8 cellular contexts compared by ENCODE assay signal in genomic region chr17:78789663-78790181, GRCh38. TPM values are rescaled to one million over a fixed set of nuclear protein-coding genes. Genes with fewer than 3 reads are reported as not detected.
DNase-seq lines count a peak whose midpoint lies in the region; ATAC-seq and TF ChIP-seq lines count a peak whose summit lies in the region.

No MANE protein-coding gene starts in this region.

- intact Hi-C loops in lower lobe of right lung (cut with DNase I), result no loop called here

- no peak overlapping the region for H3K4me3 ChIP-seq in BLaER1 treated with 17β-estradiol and CSF1 and Interleukin-3, amounts not matched to agents 10 nM and 100 nM
- peak overlapping the region; percentile 16 for H3K4me3 ChIP-seq in lower lobe of right lung

- DNase-seq in NCI-H774 (lab: John Stamatoyannopoulos, UW), result peak; percentile 80
- peak; percentile 91 for DNase-seq in astrocyte of the hippocampus (ENCODE audit: low read depth, low spot score)
- DNase-seq in lower lobe of right lung, result peak; percentile 87
- DNase-seq in NCI-H524 treated with DMSO at 0.1 percent for 48 hours (lab: John Stamatoyannopoulos, UW), result no peak
- no peak for DNase-seq in foreskin melanocyte

- peaks cover 0 to 17% (median 0%) of the 10 kb centered on the region in 11 experiments; a peak in 1 of 22 replicates for H4K20me1 ChIP-seq in BLaER1 treated with 17β-estradiol and CSF1 and Interleukin-3, amounts not matched to agents 10 nM and 100 nM

- H3K4me2 ChIP-seq in BLaER1 treated with 17β-estradiol and CSF1 and Interleukin-3, amounts not matched to agents 10 nM and 100 nM, result peak overlapping the region; percentile 3 to 51 (median 30); a peak in 17 of 22 replicates

- peak overlapping the region in 2 of 11 experiments; percentile 8 to 21; a peak in 2 of 22 replicates for H3K27ac ChIP-seq in BLaER1 treated with 17β-estradiol and CSF1 and Interleukin-3, amounts not matched to agents 10 nM and 100 nM
- H3K27ac ChIP-seq in lower lobe of right lung, result peak overlapping the region; percentile 80

- H3K9ac ChIP-seq in BLaER1 treated with 17β-estradiol and CSF1 and Interleukin-3, amounts not matched to agents 10 nM and 100 nM, result peak overlapping the region in 3 of 11 experiments; percentile 0 to 15 (median 1); a peak in 3 of 22 replicates

- H3K27me3 ChIP-seq in BLaER1 treated with 17β-estradiol and CSF1 and Interleukin-3, amounts not matched to agents 10 nM and 100 nM, result no peaks in the 10 kb centered on the region
- H3K27me3 ChIP-seq in lower lobe of right lung (ENCODE audit: low read depth), result no peaks in the 10 kb centered on the region

- no peaks in the 10 kb centered on the region for H3K9me3 ChIP-seq in BLaER1 treated with 17β-estradiol and CSF1 and Interleukin-3, amounts not matched to agents 10 nM and 100 nM (replicated peaks in 1 of 11)
- H3K9me3 ChIP-seq in lower lobe of right lung, result no peaks in the 10 kb centered on the region

- ATAC-seq in lower lobe of right lung (peak; percentile 58 to 64), GM18873 (IDR thresholded peaks at IDR 0.05; ENCODE audit: low FRiP score, unreplicated experiment) (no peak), HG03045 (IDR thresholded peaks at IDR 0.05; ENCODE audit: unreplicated experiment) (no peak)

- no peak for TF ChIP-seq CTCF in lower lobe of right lung (IDR thresholded peaks at IDR 0.05)

- peaks cover 45 to 73% (median 61%) of the 10 kb centered on the region in 10 experiments for H3K4me1 ChIP-seq in BLaER1 treated with 17β-estradiol and CSF1 and Interleukin-3, amounts not matched to agents 10 nM and 100 nM
- peaks cover 32% of the 10 kb centered on the region for H3K4me1 ChIP-seq in lower lobe of right lung

- H3K36me3 ChIP-seq in BLaER1 treated with 17β-estradiol and CSF1 and Interleukin-3, amounts not matched to agents 10 nM and 100 nM, result peaks cover 18 to 41% (median 32%) of the 10 kb centered on the region in 11 experiments
- peaks cover 18% of the 10 kb centered on the region for H3K36me3 ChIP-seq in lower lobe of right lung

RNA-seq across cellular contexts. Expression of gene CYTH1, which starts 7.6 kb away (rescaled TPM):
- total RNA-seq in lower lobe of right lung, result 110 TPM

RNA-seq across cellular contexts. Expression of gene USP36, which starts 50.9 kb away (rescaled TPM):
- 58.6 TPM for total RNA-seq in lower lobe of right lung

Comparison
In these comparisons a context has a peak if more than half of its experiments do, and no peak if none do; other contexts are left out.
1. DNase-seq: peak in NCI-H774 (single experiment), astrocyte of the hippocampus (single experiment) and lower lobe of right lung (single experiment); none in NCI-H524 treated with DMSO at 0.1 percent for 48 hours (single experiment) and foreskin melanocyte (single experiment).
2. ATAC-seq: peak in lower lobe of right lung (2 of 2); none in GM18873 (single experiment) and HG03045 (single experiment).